In the genomic region with DNA sequence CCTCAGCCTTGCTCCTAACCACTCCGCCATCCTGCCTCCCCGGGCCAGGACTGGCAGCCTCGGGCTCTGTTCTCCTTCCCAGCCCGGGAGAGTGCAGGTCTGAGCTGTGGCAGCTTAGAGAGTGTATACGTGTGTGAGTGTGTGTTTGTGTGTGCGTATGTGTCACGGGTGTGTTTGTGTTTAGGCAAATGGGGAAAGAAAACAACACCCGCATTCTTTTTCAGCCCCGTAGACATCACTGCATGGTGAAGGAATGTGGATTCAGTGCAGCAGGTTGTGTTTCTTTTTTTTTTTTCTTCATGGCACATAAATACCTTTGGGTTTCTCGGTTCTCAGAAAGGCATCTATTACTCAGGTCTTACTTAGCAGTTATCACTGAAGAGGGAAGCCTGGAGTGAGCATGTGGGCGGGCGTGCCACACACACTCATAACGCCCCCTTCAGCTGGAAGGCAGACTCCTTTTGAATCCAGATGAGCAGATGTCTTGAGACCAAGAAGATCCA, we compare ENCODE assay signal across 9 cellular contexts. TPM values are rescaled to one million over a fixed set of nuclear protein-coding genes. Genes with fewer than 3 reads are reported as not detected.
DNase-seq lines count a peak whose midpoint lies in the region; ATAC-seq, FAIRE-seq and TF ChIP-seq lines count a peak whose summit lies in the region.
"Had no signal": no experiment of that assay in that cellular context is flagged by ENCODE, and none has a peak within 500 bp of the region (broad histone marks: within the 10 kb centered on the region; RNA-seq: fewer than 3 reads in every experiment).

No MANE protein-coding gene starts in this region.

- intact Hi-C loops in HCT116 (cut with micrococcal nuclease), result no loop called here
- intact Hi-C loops in natural killer cell (cut with micrococcal nuclease), result no loop called here

- H3K9me3 ChIP-seq in HCT116 (ENCODE audit: control insufficient read depth in 1 of 2, insufficient read depth in 1 of 2, low read depth in 1 of 2, low read length in 2 of 2) (no peaks in the 10 kb centered on the region), fibroblast of lung (ENCODE audit: control insufficient read depth, insufficient read depth, low read depth, low read length) (no peaks in the 10 kb centered on the region)
- H3K9me3 ChIP-seq: neutrophil had no signal

- RAD21 ChIA-PET in HCT116 (lab: Charles Lee; ENCODE audit: low non-redundant PET in 1 of 2, low total read pairs in 2 of 2, uncharacterized antibody in 2 of 2, unreplicated experiment in 2 of 2), result no interaction called here

- no peak overlapping the region for H3K27ac Mint-ChIP-seq in natural killer cell

- no peaks in the 10 kb centered on the region for H3K9me2 ChIP-seq in HCT116 (ENCODE audit: insufficient read depth)

- TF ChIP-seq CTCF in HCT116 (IDR thresholded peaks at IDR 0.05 in 2 of 3, conservative IDR thresholded peaks at IDR 0.05 in 1 of 3; ENCODE audit: borderline replicate concordance in 1 of 3, insufficient read depth in 1 of 3, low read depth in 2 of 3, low read length in 2 of 3), result no peak
- TF ChIP-seq CTCF in fibroblast of lung (conservative IDR thresholded peaks at IDR 0.05 in 1 of 2, IDR thresholded peaks at IDR 0.05 in 1 of 2; ENCODE audit: low read depth in 1 of 2, low read length in 2 of 2), result peak in 1 of 2 donors; percentile 34
- no peak for TF ChIP-seq CTCF in natural killer cell (IDR thresholded peaks at IDR 0.05)

- H3K4me3 Mint-ChIP-seq in natural killer cell, result no peak overlapping the region

- H2AFZ ChIP-seq in HCT116 (ENCODE audit: low read depth, low read length, poor library complexity, severe bottlenecking), result no peak overlapping the region
- H2AFZ ChIP-seq in fibroblast of lung (ENCODE audit: low read length), result no peak overlapping the region

- POLR2A ChIA-PET in HCT116 (lab: Charles Lee), result no interaction called here

- no peak overlapping the region for H3K4me3 ChIP-seq in HCT116 (replicated peaks in 1 of 2; ENCODE audit: low read depth in 1 of 2, low read length in 2 of 2)
- H3K4me3 ChIP-seq in fibroblast of lung (replicated peaks in 1 of 4; ENCODE audit: control extremely low read depth in 1 of 4, insufficient read depth in 1 of 4, low read depth in 3 of 4, low read length in 4 of 4), result no peak overlapping the region
- no peak overlapping the region for H3K4me3 ChIP-seq in skeletal muscle cell (ENCODE audit: low read depth, low read length)

- DNase-seq in HCT116 (ENCODE audit: low read depth, low spot score) (no peak), RCC 7860 (ENCODE audit: low spot score) (peak; percentile 30), fibroblast of lung (ENCODE audit: low read depth in 2 of 2) (peak; percentile 50 to 98), skeletal muscle cell (ENCODE audit: low read depth) (peak; percentile 59), natural killer cell (no peak), substantia nigra (lab: John Stamatoyannopoulos, UW) (no peak)
- DNase-seq: activated gamma-delta T cell had no signal

- H3K79me2 ChIP-seq in HCT116 (ENCODE audit: insufficient read depth, low read length), result no peaks in the 10 kb centered on the region
- H3K79me2 ChIP-seq in fibroblast of lung (ENCODE audit: control insufficient read depth, insufficient read depth, low read length), result peaks cover 45% of the 10 kb centered on the region

- BruUV-seq in HCT116 (replicated peaks; lab: Mats Ljungman, UMichigan), result no TSS peak

- peaks cover 0 to 6% of the 10 kb centered on the region in 2 donors for H3K4me1 Mint-ChIP-seq in natural killer cell

- no peak for TF ChIP-seq RAD21 in HCT116 (IDR thresholded peaks at IDR 0.05; ENCODE audit: low read depth)

- no peaks in the 10 kb centered on the region for H3K27me3 Mint-ChIP-seq in natural killer cell (ENCODE audit: low read depth in 2 of 2)

- peaks cover 10 to 30% of the 10 kb centered on the region in 2 experiments for H3K4me1 ChIP-seq in HCT116 (ENCODE audit: control insufficient read depth in 1 of 2, insufficient read depth in 2 of 2, low read length in 2 of 2)
- peaks cover 13% of the 10 kb centered on the region for H3K4me1 ChIP-seq in fibroblast of lung (ENCODE audit: control insufficient read depth, extremely low read depth, insufficient read depth, low read length)

- no peak for FAIRE-seq in RCC 7860 (lab: Jason Lieb, UNC)

- CTCF ChIA-PET in HCT116 (lab: Charles Lee), result no interaction called here

- no peaks in the 10 kb centered on the region for H3K36me3 ChIP-seq in HCT116 (ENCODE audit: control insufficient read depth in 1 of 2, insufficient read depth in 2 of 2, low read length in 2 of 2)
- H3K36me3 ChIP-seq in fibroblast of lung (ENCODE audit: control insufficient read depth, insufficient read depth, low read length), result no peaks in the 10 kb centered on the region
- H3K36me3 ChIP-seq: neutrophil had no signal

- H3K27ac ChIP-seq in HCT116 (ENCODE audit: low read depth, low read length), result no peak overlapping the region
- H3K27ac ChIP-seq in fibroblast of lung (ENCODE audit: insufficient read depth, low read length), result no peak overlapping the region
- no peak overlapping the region for H3K27ac ChIP-seq in substantia nigra (ENCODE audit: low read depth, low read length, poor library complexity, severe bottlenecking)
- H3K27ac ChIP-seq: neutrophil had no signal

- H3K4me2 ChIP-seq in HCT116 (ENCODE audit: low read length), result 0 out of 2 replicates have a peak overlapping the region, but pooled peaks have one; percentile 19
- H3K4me2 ChIP-seq in fibroblast of lung (ENCODE audit: extremely low read depth, insufficient read depth, low read length), result no peak overlapping the region

- no peak for TF ChIP-seq POLR2A in HCT116 (IDR thresholded peaks at IDR 0.05; ENCODE audit: borderline replicate concordance, extremely low read depth, insufficient read depth, insufficient read length)

- peak; percentile 51 for ATAC-seq in HCT116
- ATAC-seq in natural killer cell, result no peak
- no peak for ATAC-seq in GM18502 (IDR thresholded peaks at IDR 0.05; ENCODE audit: poor library complexity, unreplicated experiment)

- H4K20me1 ChIP-seq in HCT116 (ENCODE audit: insufficient read depth) (no peaks in the 10 kb centered on the region), fibroblast of lung (ENCODE audit: control insufficient read depth, extremely low read depth, insufficient read depth, low read length) (no peaks in the 10 kb centered on the region)

- H3K36me3 Mint-ChIP-seq in natural killer cell, result no peaks in the 10 kb centered on the region

- H3K27me3 ChIP-seq in HCT116 (ENCODE audit: insufficient read depth, low read length) (no peaks in the 10 kb centered on the region), fibroblast of lung (ENCODE audit: control insufficient read depth, insufficient read depth, low read length) (no peaks in the 10 kb centered on the region)

- H3K9me3 Mint-ChIP-seq in natural killer cell, result no peaks in the 10 kb centered on the region

- H3K9ac ChIP-seq in HCT116 (ENCODE audit: low read length), result no peak overlapping the region
- no peak overlapping the region for H3K9ac ChIP-seq in fibroblast of lung (ENCODE audit: insufficient read depth, low read length)

TF ChIP-seq in HCT116, 20 proteins besides CTCF, POLR2A, EP300 and RAD21 (continues in another document):
- TF ChIP-seq FOSL1 (IDR thresholded peaks at IDR 0.05; ENCODE audit: low read depth) (no peak), EZH2phosphoT487 (IDR thresholded peaks at IDR 0.05; ENCODE audit: borderline replicate concordance) (no peak), JUND (IDR thresholded peaks at IDR 0.05) (no peak), TCF7L2 (IDR thresholded peaks at IDR 0.05; ENCODE audit: borderline replicate concordance, extremely low read depth, insufficient read depth, insufficient read length) (no peak), SIN3A (IDR thresholded peaks at IDR 0.05; ENCODE audit: low read depth) (no peak), ZFX (IDR thresholded peaks at IDR 0.05) (no peak), ELF1 (IDR thresholded peaks at IDR 0.05; ENCODE audit: borderline replicate concordance, low read depth) (no peak), POLR2AphosphoS5 (IDR thresholded peaks at IDR 0.05; ENCODE audit: low read depth, low read length) (no peak), YY1 (IDR thresholded peaks at IDR 0.05; ENCODE audit: extremely low read depth, insufficient replicate concordance, low read depth, low read length) (no peak)
- TF ChIP-seq, protein P1, sequence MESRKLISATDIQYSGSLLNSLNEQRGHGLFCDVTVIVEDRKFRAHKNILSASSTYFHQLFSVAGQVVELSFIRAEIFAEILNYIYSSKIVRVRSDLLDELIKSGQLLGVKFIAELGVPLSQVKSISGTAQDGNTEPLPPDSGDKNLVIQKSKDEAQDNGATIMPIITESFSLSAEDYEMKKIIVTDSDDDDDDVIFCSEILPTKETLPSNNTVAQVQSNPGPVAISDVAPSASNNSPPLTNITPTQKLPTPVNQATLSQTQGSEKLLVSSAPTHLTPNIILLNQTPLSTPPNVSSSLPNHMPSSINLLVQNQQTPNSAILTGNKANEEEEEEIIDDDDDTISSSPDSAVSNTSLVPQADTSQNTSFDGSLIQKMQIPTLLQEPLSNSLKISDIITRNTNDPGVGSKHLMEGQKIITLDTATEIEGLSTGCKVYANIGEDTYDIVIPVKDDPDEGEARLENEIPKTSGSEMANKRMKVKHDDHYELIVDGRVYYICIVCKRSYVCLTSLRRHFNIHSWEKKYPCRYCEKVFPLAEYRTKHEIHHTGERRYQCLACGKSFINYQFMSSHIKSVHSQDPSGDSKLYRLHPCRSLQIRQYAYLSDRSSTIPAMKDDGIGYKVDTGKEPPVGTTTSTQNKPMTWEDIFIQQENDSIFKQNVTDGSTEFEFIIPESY (IDR thresholded peaks at IDR 0.05; ENCODE audit: extremely low read depth, insufficient replicate concordance, low read length), result no peak
- TF ChIP-seq, protein P2, sequence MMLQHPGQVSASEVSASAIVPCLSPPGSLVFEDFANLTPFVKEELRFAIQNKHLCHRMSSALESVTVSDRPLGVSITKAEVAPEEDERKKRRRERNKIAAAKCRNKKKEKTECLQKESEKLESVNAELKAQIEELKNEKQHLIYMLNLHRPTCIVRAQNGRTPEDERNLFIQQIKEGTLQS (IDR thresholded peaks at IDR 0.05), result no peak

RNA-seq across cellular contexts. Expression of a gene that starts 44.2 kb away (rescaled TPM):
- total RNA-seq in HCT116 (2021; ENCODE audit: unreplicated experiment), result 3.4 TPM
- polyA plus RNA-seq in HCT116 (2012), result 1.1 and 1.7 TPM in 2 replicates
- 3.3 TPM in 2 replicates for total RNA-seq in fibroblast of lung
- 2.8 and 3.8 TPM in 2 replicates for polyA plus RNA-seq in fibroblast of lung
- polyA plus RNA-seq in fibroblast of lung (2012), result 6.3 and 7.8 TPM in 2 replicates
- 12.4 and 15.0 TPM in 2 replicates for polyA minus RNA-seq in fibroblast of lung (ENCODE audit: low replicate concordance)
- not detected for total RNA-seq in natural killer cell

Comparison
In these comparisons a context has a peak if more than half of its experiments do, and no peak if none do; other contexts are left out.
1. DNase-seq: peak in RCC 7860 (single experiment), fibroblast of lung (2 of 2) and skeletal muscle cell (single experiment); none in HCT116 (single experiment), natural killer cell (single experiment) and substantia nigra (0 of 49).